8 cellular contexts compared by ENCODE assay signal in the genomic region with DNA sequence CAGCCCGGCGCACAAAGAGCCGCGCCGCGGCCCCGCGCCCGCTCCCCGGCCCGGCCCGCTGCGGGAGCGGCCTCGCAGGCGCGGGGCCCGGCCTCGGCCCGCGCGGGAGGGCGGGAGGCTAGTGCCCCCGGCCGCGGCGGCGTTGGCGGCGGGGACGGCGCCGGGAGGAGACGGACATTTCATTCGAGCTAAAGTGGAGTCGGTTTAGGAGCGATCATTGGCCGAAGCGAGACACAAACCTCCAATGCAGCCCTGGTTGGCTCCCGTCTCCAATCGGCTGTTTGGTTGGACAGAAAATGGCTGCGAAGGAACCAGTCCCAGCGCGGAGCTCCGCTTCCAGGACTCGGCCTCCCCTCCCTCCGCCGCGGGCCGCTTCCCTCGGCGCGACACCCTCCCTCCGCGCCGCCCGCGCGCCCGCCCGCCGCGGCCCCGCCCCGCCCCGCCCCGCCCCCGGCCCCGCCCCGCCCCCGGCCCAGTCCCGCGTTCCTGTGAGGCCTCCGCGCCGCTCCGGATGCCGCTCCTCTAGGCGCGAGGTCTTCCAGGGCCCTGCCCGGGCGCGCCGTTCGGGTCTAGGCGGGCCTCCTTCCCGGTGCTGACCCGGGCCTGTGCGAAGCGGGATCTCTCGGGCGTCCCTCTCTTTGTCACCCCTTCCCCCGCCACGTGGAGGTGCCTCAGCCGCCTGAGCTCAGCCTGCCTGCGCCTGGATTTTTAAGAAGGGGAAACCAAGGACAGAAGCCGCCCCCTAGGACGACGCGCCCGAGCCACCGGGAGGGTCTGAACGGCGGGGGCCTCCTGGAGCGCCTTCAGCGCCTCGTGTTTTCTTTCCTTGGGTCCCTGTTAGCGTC. TPM values are rescaled to one million over a fixed set of nuclear protein-coding genes. Genes with fewer than 3 reads are reported as not detected.
DNase-seq lines count a peak whose midpoint lies in the region; ATAC-seq and TF ChIP-seq lines count a peak whose summit lies in the region.

TSS of gene NFYB (minus strand) at position 309 of the 845 bp plus-strand sequence. CDS start 2,757 bp downstream, outside the sequence.

- no peaks in the 10 kb centered on the region for H3K9me3 Mint-ChIP-seq in CD14-positive monocyte
- no peaks in the 10 kb centered on the region for H3K9me3 Mint-ChIP-seq in activated CD4-positive, alpha-beta memory T cell treated with anti-CD3 and anti-CD28 coated beads for 36 hours

- H3K36me3 Mint-ChIP-seq in CD14-positive monocyte, result no peaks in the 10 kb centered on the region
- no peaks in the 10 kb centered on the region for H3K36me3 Mint-ChIP-seq in activated CD4-positive, alpha-beta memory T cell treated with anti-CD3 and anti-CD28 coated beads for 36 hours

- H3K27me3 ChIP-seq in dorsolateral prefrontal cortex, result no peaks in the 10 kb centered on the region

- peaks cover 23% of the 10 kb centered on the region for H3K4me1 Mint-ChIP-seq in CD14-positive monocyte
- peaks cover 13% of the 10 kb centered on the region for H3K4me1 Mint-ChIP-seq in activated CD4-positive, alpha-beta memory T cell treated with anti-CD3 and anti-CD28 coated beads for 36 hours (ENCODE audit: low read depth)

- POLR2A ChIA-PET in activated CD4-positive, alpha-beta memory T cell treated with anti-CD3 and anti-CD28 coated beads for 36 hours (lab: Charles Lee), result interaction anchor here (0.6 to 2.9 kb wide), 9 partner anchors 9 to 970 kb away, joined by 3 to 21 read pairs (median 10); partner anchors contain the start of genes HCFC2, HSP90B1, TDG and WASHC4

- peak within 1 kb of the TSS; percentile 84 to 95 for H3K4me3 Mint-ChIP-seq in CD14-positive monocyte
- peak within 1 kb of the TSS; percentile 83 for H3K4me3 Mint-ChIP-seq in activated CD4-positive, alpha-beta memory T cell treated with anti-CD3 and anti-CD28 coated beads for 36 hours

- intact Hi-C loops in CD14-positive monocyte (cut with micrococcal nuclease) (loop anchor here (2.0 to 10.0 kb wide), 7 partner anchors 73 to 967 kb away; partner anchors contain the start of genes HCFC2 (in 2 of the 2), HSP90B1 (in 2 of the 2), EID3 (in 1 of the 2) and TDG (in 1 of the 2)), dorsolateral prefrontal cortex (cut with DNase I) (loop anchor here (2.0 to 10.0 kb wide), 8 partner anchors 73 to 1094 kb away; partner anchors contain the start of genes HCFC2 (in 2 of the 2), TDG (in 2 of the 2), EID3 (in 1 of the 2) and HSP90B1 (in 1 of the 2)), lower leg skin (cut with DNase I; ENCODE audit: low total_unique reads) (no loop called here)
- intact Hi-C loops in activated CD4-positive, alpha-beta memory T cell treated with anti-CD3 and anti-CD28 coated beads for 36 hours (cut with micrococcal nuclease), result loop anchor here (1.0 to 5.0 kb wide), 6 partner anchors 74 to 969 kb away; partner anchors contain the start of genes EID3, HCFC2, HSP90B1 and TDG

- peaks cover 0 to 5% (median 0%) of the 10 kb centered on the region in 3 donors for H3K27me3 Mint-ChIP-seq in CD14-positive monocyte (ENCODE audit: low read depth in 3 of 3)
- H3K27me3 Mint-ChIP-seq in activated CD4-positive, alpha-beta memory T cell treated with anti-CD3 and anti-CD28 coated beads for 36 hours, result no peaks in the 10 kb centered on the region

- CTCF ChIA-PET in activated CD4-positive, alpha-beta memory T cell treated with anti-CD3 and anti-CD28 coated beads for 36 hours (lab: Charles Lee), result interaction anchor here (0.9 to 3.2 kb wide), 5 partner anchors 14 to 173 kb away, joined by 3 to 15 read pairs (median 4); partner anchors contain the start of gene TDG

- WGBS in lower leg skin, 2 donors, result 2 to 4% methylated on average over 28 to 58 of the region's 108 CpGs

- peak within 1 kb of the TSS; percentile 21 to 88 (median 73) for H3K27ac Mint-ChIP-seq in CD14-positive monocyte
- H3K27ac Mint-ChIP-seq in activated CD4-positive, alpha-beta memory T cell treated with anti-CD3 and anti-CD28 coated beads for 36 hours, result peak within 1 kb of the TSS; percentile 84

- TF ChIP-seq POLR2A in lower leg skin (IDR thresholded peaks at IDR 0.05), result no peak

- peak within 1 kb of the TSS; percentile 18 to 97 (median 91) for H3K27ac ChIP-seq in dorsolateral prefrontal cortex

- TF ChIP-seq CTCF in CD14-positive monocyte (IDR thresholded peaks at IDR 0.05) (no peak), dorsolateral prefrontal cortex (IDR thresholded peaks at IDR 0.05 in 54 of 56, conservative IDR thresholded peaks at IDR 0.05 in 2 of 56; ENCODE audit: low read depth in 1 of 56, partially characterized antibody in 56 of 56) (peak in 6 of 56 donors; percentile 5 to 18 (median 10)), lower leg skin (IDR thresholded peaks at IDR 0.05) (no peak)

- H3K4me3 ChIP-seq in dorsolateral prefrontal cortex, result peak within 1 kb of the TSS; percentile 63 to 92 (median 82)
- peak within 1 kb of the TSS; percentile 64 for H3K4me3 ChIP-seq in lower leg skin (ENCODE audit: low read depth, poor library complexity, severe bottlenecking)

- ATAC-seq in GM19397 (IDR thresholded peaks at IDR 0.05; ENCODE audit: unreplicated experiment), result peak; percentile 87
- peak; percentile 87 for ATAC-seq in HG03571 (IDR thresholded peaks at IDR 0.05; ENCODE audit: unreplicated experiment)

- peak; percentile 95 for DNase-seq in CD14-positive monocyte (ENCODE audit: low spot score)
- peak; percentile 99 for DNase-seq in NCI-H82 (lab: John Stamatoyannopoulos, UW)
- DNase-seq in activated CD4-positive, alpha-beta memory T cell treated with anti-CD3 and anti-CD28 coated beads for 36 hours, result peak; percentile 95
- DNase-seq in dorsolateral prefrontal cortex, result peak; percentile 82 to 96 (median 94)
- peak; percentile 96 to 99 for DNase-seq in lower leg skin (ENCODE audit: low spot score in 2 of 2)
- DNase-seq in stimulated activated CD4-positive, alpha-beta T cell treated with anti-CD3 and anti-CD28 coated beads, Interleukin-4, amount 100 ng/mL, for 48 hours (ENCODE audit: low read depth in 2 of 2), result peak; percentile 81 to 84

RNA-seq across cellular contexts. Expression of gene NFYB, which starts in this region (rescaled TPM):
- polyA plus RNA-seq in CD14-positive monocyte, result 10 to 100 TPM; 11.6 to 14.6 TPM
- 10 to 100 TPM; 23.6 to 24.5 TPM for total RNA-seq in activated CD4-positive, alpha-beta memory T cell treated with anti-CD3 and anti-CD28 coated beads for 36 hours
- 10 to 100 TPM; 23.1 to 43.8 (median 30.8) TPM for total RNA-seq in dorsolateral prefrontal cortex
- total RNA-seq in lower leg skin, result 10 to 100 TPM; 10.6 to 20.5 (median 14.3) TPM

Comparison
In these comparisons a context has a peak if more than half of its experiments do, and no peak if none do; other contexts are left out.
1. Peak in every context shown above with its lines: DNase-seq, ATAC-seq, H3K4me3 ChIP-seq and H3K27ac ChIP-seq.